Comparison of ENCODE assay signal across 8 cellular contexts in genomic region chr16:2842340-2843000, GRCh38. TPM values are rescaled to one million over a fixed set of nuclear protein-coding genes. Genes with fewer than 3 reads are reported as not detected.
DNase-seq lines count a peak whose midpoint lies in the region; ATAC-seq and TF ChIP-seq lines count a peak whose summit lies in the region.

No MANE protein-coding gene starts in this region.

- intact Hi-C loops in activated T-helper 1 cell treated with anti-CD3 and anti-CD28 coated beads, Interleukin-12 subunit alpha, Interleukin-12 subunit beta, Interleukin-2, Interleukin-4 antibody, amounts not matched to agents 30 ng/mL and 10 ng/mL and 1 ng/mL, durations not matched to agents 14 hours and 24 hours and 36 hours (cut with micrococcal nuclease): loop anchor here (2.0 kb wide), 2 partner anchors 40 to 62 kb away; partner anchors contain the start of gene FLYWCH2

- H3K36me3 Mint-ChIP-seq in activated T-helper 1 cell treated with anti-CD3 and anti-CD28 coated beads, Interleukin-12 subunit alpha, Interleukin-12 subunit beta, Interleukin-2, Interleukin-4 antibody, amounts not matched to agents 30 ng/mL and 10 ng/mL and 1 ng/mL, durations not matched to agents 14 hours and 24 hours and 36 hours (ENCODE audit: low read depth): no peaks in the 10 kb centered on the region

- H3K27ac Mint-ChIP-seq in activated T-helper 1 cell treated with anti-CD3 and anti-CD28 coated beads, Interleukin-12 subunit alpha, Interleukin-12 subunit beta, Interleukin-2, Interleukin-4 antibody, amounts not matched to agents 30 ng/mL and 10 ng/mL and 1 ng/mL, durations not matched to agents 14 hours and 24 hours and 36 hours: peak overlapping the region; percentile 76

- TF ChIP-seq CTCF in fibroblast of villous mesenchyme (IDR thresholded peaks at IDR 0.05; ENCODE audit: insufficient read depth, low read depth, low read length): peak; percentile 63
- TF ChIP-seq CTCF in retinal pigment epithelial cell (conservative IDR thresholded peaks at IDR 0.05; ENCODE audit: low read depth, low read length): peak; percentile 64

- no peaks in the 10 kb centered on the region for H3K9me3 Mint-ChIP-seq in activated T-helper 1 cell treated with anti-CD3 and anti-CD28 coated beads, Interleukin-12 subunit alpha, Interleukin-12 subunit beta, Interleukin-2, Interleukin-4 antibody, amounts not matched to agents 30 ng/mL and 10 ng/mL and 1 ng/mL, durations not matched to agents 14 hours and 24 hours and 36 hours

- peaks cover 23% of the 10 kb centered on the region for H3K4me1 Mint-ChIP-seq in activated T-helper 1 cell treated with anti-CD3 and anti-CD28 coated beads, Interleukin-12 subunit alpha, Interleukin-12 subunit beta, Interleukin-2, Interleukin-4 antibody, amounts not matched to agents 30 ng/mL and 10 ng/mL and 1 ng/mL, durations not matched to agents 14 hours and 24 hours and 36 hours (ENCODE audit: low read depth)

- DNase-seq in CMK (ENCODE audit: low read depth) (peak; percentile 93), NT2/D1 (ENCODE audit: low read depth, low spot score) (peak; percentile 30), fibroblast of villous mesenchyme (ENCODE audit: low read depth) (peak; percentile 69), retinal pigment epithelial cell (ENCODE audit: low read depth) (no peak), NCI-H1417 (lab: John Stamatoyannopoulos, UW) (no peak), DMS153 (lab: John Stamatoyannopoulos, UW) (no peak)
- peak; percentile 57 for DNase-seq in activated T-helper 1 cell treated with anti-CD3 and anti-CD28 coated beads, Interleukin-12 subunit alpha, Interleukin-12 subunit beta, Interleukin-2, Interleukin-4 antibody, amounts not matched to agents 30 ng/mL and 10 ng/mL and 1 ng/mL, durations not matched to agents 14 hours and 24 hours and 36 hours (ENCODE audit: low spot score)

- H3K9ac ChIP-seq in NT2/D1 (ENCODE audit: insufficient read length, low read depth): no peak overlapping the region

- H3K4me3 Mint-ChIP-seq in activated T-helper 1 cell treated with anti-CD3 and anti-CD28 coated beads, Interleukin-12 subunit alpha, Interleukin-12 subunit beta, Interleukin-2, Interleukin-4 antibody, amounts not matched to agents 30 ng/mL and 10 ng/mL and 1 ng/mL, durations not matched to agents 14 hours and 24 hours and 36 hours: peak overlapping the region; percentile 72

- H3K36me3 ChIP-seq in NT2/D1 (ENCODE audit: insufficient read depth, insufficient read length, low read length): no peaks in the 10 kb centered on the region

- no peaks in the 10 kb centered on the region for H3K27me3 ChIP-seq in NT2/D1 (ENCODE audit: insufficient read depth, insufficient read length)

- no peaks in the 10 kb centered on the region for H3K27me3 Mint-ChIP-seq in activated T-helper 1 cell treated with anti-CD3 and anti-CD28 coated beads, Interleukin-12 subunit alpha, Interleukin-12 subunit beta, Interleukin-2, Interleukin-4 antibody, amounts not matched to agents 30 ng/mL and 10 ng/mL and 1 ng/mL, durations not matched to agents 14 hours and 24 hours and 36 hours (ENCODE audit: insufficient read depth)

- no peaks in the 10 kb centered on the region for H3K4me1 ChIP-seq in NT2/D1 (ENCODE audit: insufficient read depth, insufficient read length)

- H3K4me3 ChIP-seq in NT2/D1 (ENCODE audit: insufficient read length, low read depth) (no peak overlapping the region), fibroblast of villous mesenchyme (ENCODE audit: low read depth, low read length) (peak overlapping the region; percentile 53), retinal pigment epithelial cell (ENCODE audit: low read length) (peak overlapping the region; percentile 22)

- H3K9me3 ChIP-seq in NT2/D1 (ENCODE audit: insufficient read depth, low read length): peaks cover 8% of the 10 kb centered on the region; the same call in 1 of the 2 replicates

- no peak for ATAC-seq in HG03139 (IDR thresholded peaks at IDR 0.05; ENCODE audit: unreplicated experiment)

RNA-seq across cellular contexts. Expression of gene ZG16B, which starts 12.4 kb away (rescaled TPM):
- total RNA-seq in activated T-helper 1 cell treated with anti-CD3 and anti-CD28 coated beads, Interleukin-12 subunit alpha, Interleukin-12 subunit beta, Interleukin-2, Interleukin-4 antibody, amounts not matched to agents 30 ng/mL and 10 ng/mL and 1 ng/mL, durations not matched to agents 14 hours and 24 hours and 36 hours: 11.7 and 12.9 TPM in 2 replicates
- 0.64 and 0.86 TPM in 2 replicates for total RNA-seq in fibroblast of villous mesenchyme

RNA-seq across cellular contexts. Expression of gene PRSS22, which starts 15.5 kb away (rescaled TPM):
- total RNA-seq in activated T-helper 1 cell treated with anti-CD3 and anti-CD28 coated beads, Interleukin-12 subunit alpha, Interleukin-12 subunit beta, Interleukin-2, Interleukin-4 antibody, amounts not matched to agents 30 ng/mL and 10 ng/mL and 1 ng/mL, durations not matched to agents 14 hours and 24 hours and 36 hours: not detected in 2 replicates
- total RNA-seq in fibroblast of villous mesenchyme: not detected in 2 replicates

RNA-seq across cellular contexts. Expression of gene PRSS21, which starts 25.4 kb away (rescaled TPM):
- total RNA-seq in activated T-helper 1 cell treated with anti-CD3 and anti-CD28 coated beads, Interleukin-12 subunit alpha, Interleukin-12 subunit beta, Interleukin-2, Interleukin-4 antibody, amounts not matched to agents 30 ng/mL and 10 ng/mL and 1 ng/mL, durations not matched to agents 14 hours and 24 hours and 36 hours: 9.2 and 10.1 TPM in 2 replicates
- 0.32 and 0.43 TPM in 2 replicates for total RNA-seq in fibroblast of villous mesenchyme

RNA-seq across cellular contexts. Expression of gene FLYWCH2, which starts 40.5 kb away (rescaled TPM):
- total RNA-seq in activated T-helper 1 cell treated with anti-CD3 and anti-CD28 coated beads, Interleukin-12 subunit alpha, Interleukin-12 subunit beta, Interleukin-2, Interleukin-4 antibody, amounts not matched to agents 30 ng/mL and 10 ng/mL and 1 ng/mL, durations not matched to agents 14 hours and 24 hours and 36 hours: 22.9 and 25.4 TPM in 2 replicates
- 47.1 and 62.5 TPM in 2 replicates for total RNA-seq in fibroblast of villous mesenchyme

RNA-seq across cellular contexts. Expression of gene PRSS41, which starts 44.2 kb away (rescaled TPM):
- not detected in 2 replicates for total RNA-seq in activated T-helper 1 cell treated with anti-CD3 and anti-CD28 coated beads, Interleukin-12 subunit alpha, Interleukin-12 subunit beta, Interleukin-2, Interleukin-4 antibody, amounts not matched to agents 30 ng/mL and 10 ng/mL and 1 ng/mL, durations not matched to agents 14 hours and 24 hours and 36 hours
- total RNA-seq in fibroblast of villous mesenchyme: not detected in 2 replicates

Comparison
In these comparisons a context has a peak if more than half of its experiments do, and no peak if none do; other contexts are left out.
1. DNase-seq: peak in CMK (single experiment), NT2/D1 (single experiment), activated T-helper 1 cell treated with anti-CD3 and anti-CD28 coated beads, Interleukin-12 subunit alpha, Interleukin-12 subunit beta, Interleukin-2, Interleukin-4 antibody, amounts not matched to agents 30 ng/mL and 10 ng/mL and 1 ng/mL, durations not matched to agents 14 hours and 24 hours and 36 hours (single experiment) and fibroblast of villous mesenchyme (single experiment); none in retinal pigment epithelial cell (single experiment), NCI-H1417 (0 of 3) and DMS153 (single experiment).